Comparison of ENCODE assay signal across 15 cellular contexts in genomic region chr17:65156185-65156834, GRCh38. TPM values are rescaled to one million over a fixed set of nuclear protein-coding genes. Genes with fewer than 3 reads are reported as not detected.
DNase-seq lines count a peak whose midpoint lies in the region; ATAC-seq, FAIRE-seq and TF ChIP-seq lines count a peak whose summit lies in the region.
"Had no signal": no experiment of that assay in that cellular context is flagged by ENCODE, and none has a peak within 500 bp of the region (broad histone marks: within the 10 kb centered on the region; RNA-seq: fewer than 3 reads in every experiment).

No MANE protein-coding gene starts in this region.

- H3K36me3 ChIP-seq in IMR-90 (ENCODE audit: control insufficient read depth, insufficient read depth, low read length) (no peaks in the 10 kb centered on the region), H1 (ENCODE audit: control insufficient read depth in 2 of 4, insufficient read depth in 4 of 4, low read length in 3 of 4) (no peaks in the 10 kb centered on the region), mucosa of rectum (ENCODE audit: control insufficient read depth in 2 of 2, insufficient read depth in 2 of 2, low read length in 2 of 2) (no peaks in the 10 kb centered on the region), trophoblast cell (ENCODE audit: control insufficient read depth in 1 of 2, insufficient read depth in 2 of 2, low read length in 2 of 2) (no peaks in the 10 kb centered on the region)

- no peak for TF ChIP-seq POLR2A in IMR-90 (IDR thresholded peaks at IDR 0.05; ENCODE audit: low read depth, low read length)
- no peak for TF ChIP-seq POLR2A in H1 (IDR thresholded peaks at IDR 0.05; ENCODE audit: control extremely low read depth in 1 of 2, low read depth in 2 of 2, low read length in 2 of 2)

- intact Hi-C loops in IMR-90 (cut with micrococcal nuclease): no loop called here

- H4K8ac ChIP-seq in IMR-90 (ENCODE audit: low read depth in 2 of 2, low read length in 2 of 2): no peak overlapping the region
- H4K8ac ChIP-seq in H1 (ENCODE audit: extremely low read depth, insufficient read depth, low read length): no peak overlapping the region
- no peak overlapping the region for H4K8ac ChIP-seq in trophoblast cell (ENCODE audit: low read depth, low read length)

- no peak overlapping the region for H3K27ac ChIP-seq in IMR-90 (ENCODE audit: insufficient read depth, low read length)
- H3K27ac ChIP-seq in H1 (ENCODE audit: low read depth, low read length): no peak overlapping the region
- H3K27ac ChIP-seq in mucosa of rectum (ENCODE audit: low read depth in 2 of 2, low read length in 2 of 2): peak overlapping the region; percentile 88 to 92
- no peak overlapping the region for H3K27ac ChIP-seq in trophoblast cell (ENCODE audit: low read depth, low read length)

- POLR2A ChIA-PET in IMR-90 (lab: Charles Lee; ENCODE audit: unreplicated experiment): no interaction called here
- POLR2A ChIA-PET in H1 (lab: Charles Lee; ENCODE audit: partially characterized antibody): interaction anchor here (2.0 kb wide), 1 partner anchor 30 kb away, joined by 6 read pairs; no protein-coding TSS in a partner anchor

- no peak overlapping the region for H3K14ac ChIP-seq in IMR-90 (replicated peaks; ENCODE audit: low read depth, low read length)
- H3K14ac ChIP-seq in H1 (ENCODE audit: insufficient read length): no peak overlapping the region
- H3K14ac ChIP-seq in trophoblast cell (ENCODE audit: low read length): no peak overlapping the region

- H2BK120ac ChIP-seq in IMR-90 (ENCODE audit: low read depth, low read length): no peak overlapping the region
- H2BK120ac ChIP-seq in H1 (replicated peaks; ENCODE audit: low read depth, low read length): no peak overlapping the region
- H2BK120ac ChIP-seq in trophoblast cell (ENCODE audit: insufficient read depth, low read length, poor library complexity): no peak overlapping the region

- TF ChIP-seq CTCF in IMR-90 (conservative IDR thresholded peaks at IDR 0.05; ENCODE audit: low read depth, low read length) (no peak), H1 (IDR thresholded peaks at IDR 0.05; ENCODE audit: control extremely low read depth in 1 of 3, insufficient read depth in 1 of 3, low read depth in 1 of 3, low read length in 3 of 3) (no peak)

- DNase-seq in IMR-90 (no peak), NCI-H82 (lab: John Stamatoyannopoulos, UW) (peak; percentile 86), H1 (ENCODE audit: low read depth in 1 of 2, low spot score in 2 of 2) (no peak), SKM-1 treated with dmso at 0.1 percent for 144 hours (lab: John Stamatoyannopoulos, UW; ENCODE audit: unreplicated experiment) (no peak), trophoblast cell (no peak)
- DNase-seq: C1 segment of cervical spinal cord, DMS153, H9, NCI-H2029, NCI-H2171 treated with DMSO at 0.1 percent for 48 hours, NCI-H510A, SHP77 had no signal

- CTCF ChIA-PET in IMR-90 (lab: Yijun Ruan, JAX): no interaction called here
- CTCF ChIA-PET in H1 (lab: Charles Lee; ENCODE audit: partially characterized antibody): interaction anchor here (1.2 kb wide), 1 partner anchor 8 kb away, joined by 3 read pairs; no protein-coding TSS in a partner anchor

- WGBS in IMR-90 (ENCODE audit: extremely low coverage in 2 of 2, insufficient read length in 1 of 2), 2 experiments: 93% methylated on average over 8 of the region's 21 CpGs; no CpG with 5 or more reads in 1 of the 2 experiments
- 93% methylated on average over 21 of the region's 21 CpGs; no CpG with 5 or more reads in 1 of the 2 experiments for WGBS in H1 (ENCODE audit: extremely low coverage in 1 of 2, insufficient coverage in 1 of 2, insufficient read length in 1 of 2, insufficient replicate concordance in 2 of 2, low coverage in 1 of 2, low lambda C conversion rate in 2 of 2, missing lambda C conversion rate in 1 of 2), 2 experiments
- WGBS in trophoblast cell (ENCODE audit: extremely low coverage, insufficient coverage, insufficient read length): no CpG with 5 or more reads among the region's 21 CpGs

- no peak overlapping the region for H2BK5ac ChIP-seq in IMR-90 (ENCODE audit: low read depth, low read length, poor library complexity, severe bottlenecking)
- H2BK5ac ChIP-seq in H1 (ENCODE audit: low read depth, low read length): no peak overlapping the region; the same call in 1 of the 2 replicates
- H2BK5ac ChIP-seq in trophoblast cell (ENCODE audit: low read depth, low read length, poor library complexity): no peak overlapping the region

- TF ChIP-seq EP300 in H1 (IDR thresholded peaks at IDR 0.05; ENCODE audit: borderline replicate concordance in 1 of 2, low read depth in 2 of 2, low read length in 2 of 2): no peak

- H3K79me1 ChIP-seq in IMR-90 (ENCODE audit: low read depth in 1 of 2, low read length in 2 of 2) (no peaks in the 10 kb centered on the region; a peak in 1 of 4 replicates), H1 (ENCODE audit: low read depth, low read length) (no peaks in the 10 kb centered on the region), trophoblast cell (ENCODE audit: low read length) (no peaks in the 10 kb centered on the region)

- H3K79me2 ChIP-seq in H1 (ENCODE audit: control insufficient read depth in 1 of 2, insufficient read depth in 2 of 2, low read length in 2 of 2) (no peaks in the 10 kb centered on the region), trophoblast cell (ENCODE audit: control insufficient read depth, insufficient read depth, low read length, poor library complexity) (no peaks in the 10 kb centered on the region)

- no peak overlapping the region for H2BK15ac ChIP-seq in IMR-90 (ENCODE audit: low read depth, low read length)
- no peak overlapping the region for H2BK15ac ChIP-seq in H1 (ENCODE audit: low read length)

- ATAC-seq in IMR-90 (ENCODE audit: low read depth): no peak
- ATAC-seq in HG03175 (IDR thresholded peaks at IDR 0.05; ENCODE audit: unreplicated experiment): no peak
- no peak for ATAC-seq in HG02852 (IDR thresholded peaks at IDR 0.05; ENCODE audit: unreplicated experiment)

- H3K56ac ChIP-seq in IMR-90 (ENCODE audit: extremely low read depth, insufficient read depth, low read length): no peak overlapping the region
- no peak overlapping the region for H3K56ac ChIP-seq in H1 (replicated peaks; ENCODE audit: insufficient read length, low read depth, low read length)

- H3K9me3 ChIP-seq in IMR-90 (ENCODE audit: control insufficient read depth, insufficient read depth, low read length) (no peaks in the 10 kb centered on the region), H1 (ENCODE audit: insufficient read depth in 2 of 2, low read depth in 1 of 2, low read length in 1 of 2) (no peaks in the 10 kb centered on the region), mucosa of rectum (ENCODE audit: control insufficient read depth in 2 of 2, low read length in 2 of 2) (no peaks in the 10 kb centered on the region), trophoblast cell (ENCODE audit: insufficient read depth, low read depth, low read length) (no peaks in the 10 kb centered on the region)

- H4K91ac ChIP-seq in IMR-90 (ENCODE audit: insufficient read depth, low read depth, low read length) (no peak overlapping the region), H1 (replicated peaks; ENCODE audit: insufficient read length, low read length) (no peak overlapping the region), trophoblast cell (ENCODE audit: low read depth, low read length) (no peak overlapping the region)

- H3K18ac ChIP-seq in IMR-90 (ENCODE audit: low read depth, low read length) (no peak overlapping the region), H1 (ENCODE audit: extremely low read depth, low read length) (no peak overlapping the region), trophoblast cell (ENCODE audit: low read length) (no peak overlapping the region)

- H3K9ac ChIP-seq in IMR-90 (ENCODE audit: low read depth, low read length) (no peak overlapping the region), H1 (replicated peaks in 1 of 4; ENCODE audit: extremely low read depth in 1 of 4, low read depth in 3 of 4, low read length in 3 of 4) (no peak overlapping the region), mucosa of rectum (ENCODE audit: low read depth in 1 of 2, low read length in 2 of 2) (peak overlapping the region in 1 of 2 donors; percentile 42), trophoblast cell (ENCODE audit: low read length) (no peak overlapping the region)

- H2BK20ac ChIP-seq in IMR-90 (ENCODE audit: low read depth, low read length): no peak overlapping the region
- H2BK20ac ChIP-seq in H1 (ENCODE audit: low read length): 0 out of 2 replicates have a peak overlapping the region, but pooled peaks have one; percentile 55

- H2AFZ ChIP-seq in IMR-90 (replicated peaks; ENCODE audit: low read length, poor library complexity): no peak overlapping the region
- H2AFZ ChIP-seq in H1 (ENCODE audit: low read length): no peak overlapping the region
- no peak overlapping the region for H2AFZ ChIP-seq in trophoblast cell (ENCODE audit: insufficient read depth, low read length, poor library complexity)

- H4K12ac ChIP-seq in trophoblast cell (ENCODE audit: low read depth, low read length): no peak overlapping the region

- TF ChIP-seq RAD21 in IMR-90 (IDR thresholded peaks at IDR 0.05; ENCODE audit: low read length): no peak
- no peak for TF ChIP-seq RAD21 in H1 (IDR thresholded peaks at IDR 0.05 in 1 of 2, conservative IDR thresholded peaks at IDR 0.05 in 1 of 2; ENCODE audit: low read depth in 2 of 2, low read length in 2 of 2)

- H3K23ac ChIP-seq in IMR-90 (ENCODE audit: low read depth, low read length) (no peak overlapping the region), H1 (ENCODE audit: insufficient read length) (no peak overlapping the region), trophoblast cell (ENCODE audit: low read length) (no peak overlapping the region)

- H4K5ac ChIP-seq in IMR-90 (ENCODE audit: low read depth, low read length) (no peak overlapping the region), H1 (ENCODE audit: insufficient read length, low read depth, low read length) (no peak overlapping the region)

- no peaks in the 10 kb centered on the region for H3K23me2 ChIP-seq in H1 (ENCODE audit: low read depth, low read length)

- H4K20me1 ChIP-seq in IMR-90 (ENCODE audit: insufficient read depth, low read length): peaks cover 3% of the 10 kb centered on the region; the same call in 1 of the 2 replicates
- H4K20me1 ChIP-seq in H1 (replicated peaks in 1 of 2; ENCODE audit: control insufficient read depth in 1 of 2, insufficient read depth in 2 of 2, low read length in 2 of 2): no peaks in the 10 kb centered on the region

- no peak overlapping the region for H3K4me3 ChIP-seq in IMR-90 (ENCODE audit: insufficient read depth, low read depth, low read length)
- H3K4me3 ChIP-seq in H1 (ENCODE audit: extremely low read depth in 1 of 4, insufficient read depth in 2 of 4, low read depth in 3 of 4, low read length in 4 of 4): no peak overlapping the region
- H3K4me3 ChIP-seq in mucosa of rectum (ENCODE audit: low read length in 2 of 2): peak overlapping the region in 1 of 2 donors; percentile 26
- no peak overlapping the region for H3K4me3 ChIP-seq in trophoblast cell (ENCODE audit: low read depth, low read length)

- no peak overlapping the region for H2AK9ac ChIP-seq in IMR-90 (replicated peaks; ENCODE audit: low read depth, low read length, poor library complexity)

- peaks cover 9% of the 10 kb centered on the region for H3K4me1 ChIP-seq in IMR-90 (ENCODE audit: control insufficient read depth, insufficient read depth, low read length)
- H3K4me1 ChIP-seq in H1 (replicated peaks in 1 of 4; ENCODE audit: control insufficient read depth in 3 of 4, insufficient read depth in 4 of 4, low read length in 3 of 4): peaks cover 0 to 6% (median under 1%) of the 10 kb centered on the region in 4 experiments; a peak in 2 of 7 replicates
- peaks cover 23 to 27% of the 10 kb centered on the region in 2 donors for H3K4me1 ChIP-seq in mucosa of rectum (ENCODE audit: control insufficient read depth in 2 of 2, insufficient read depth in 2 of 2, low read length in 2 of 2)
- no peaks in the 10 kb centered on the region for H3K4me1 ChIP-seq in trophoblast cell (ENCODE audit: control insufficient read depth in 1 of 2, insufficient read depth in 2 of 2, low read length in 2 of 2)

- H3K4me2 ChIP-seq in IMR-90 (ENCODE audit: low read depth, low read length): no peak overlapping the region
- H3K4me2 ChIP-seq in H1 (ENCODE audit: insufficient read depth in 1 of 2, low read depth in 2 of 2, low read length in 2 of 2): no peak overlapping the region
- no peak overlapping the region for H3K4me2 ChIP-seq in trophoblast cell (ENCODE audit: low read length)

- dilution Hi-C loops in IMR-90 (cut with HindIII; ENCODE audit: low sequenced_read_pairs, unreplicated experiment): no loop called here

- H2AK5ac ChIP-seq in IMR-90 (ENCODE audit: low read depth, low read length) (peak overlapping the region; percentile 27; the same call in 1 of the 2 replicates), H1 (ENCODE audit: low read depth, low read length) (no peak overlapping the region), trophoblast cell (ENCODE audit: low read length) (no peak overlapping the region)

- FAIRE-seq in H1 (lab: Jason Lieb, UNC): no peak

- H3K9me1 ChIP-seq in IMR-90 (ENCODE audit: insufficient read depth, low read length): peaks cover 5% of the 10 kb centered on the region; the same call in 1 of the 2 replicates

- H3K4ac ChIP-seq in IMR-90 (ENCODE audit: low read depth, low read length): no peak overlapping the region
- no peak overlapping the region for H3K4ac ChIP-seq in H1 (replicated peaks; ENCODE audit: insufficient read length, low read depth, low read length)
- H3K4ac ChIP-seq in trophoblast cell (ENCODE audit: low read depth, low read length): no peak overlapping the region

- H2BK12ac ChIP-seq in H1 (ENCODE audit: low read depth, low read length) (peak overlapping the region; percentile 50; the same call in 1 of the 2 replicates), trophoblast cell (ENCODE audit: low read length) (no peak overlapping the region)

- in situ Hi-C loops in IMR-90 (cut with MboI; ENCODE audit: low sequenced_read_pairs): no loop called here

- BruUV-seq in IMR-90 (replicated peaks; lab: Mats Ljungman, UMichigan): no TSS peak

- H3K27me3 ChIP-seq in IMR-90 (ENCODE audit: control insufficient read depth, insufficient read depth, low read length): 0 out of 2 replicates have a peak, but pooled peaks cover 3% of the 10 kb centered on the region
- H3K27me3 ChIP-seq in H1 (replicated peaks in 1 of 4; ENCODE audit: control insufficient read depth in 3 of 4, extremely low read depth in 1 of 4, insufficient read depth in 3 of 4, low read length in 3 of 4): no peaks in the 10 kb centered on the region
- no peaks in the 10 kb centered on the region for H3K27me3 ChIP-seq in mucosa of rectum (ENCODE audit: control insufficient read depth in 2 of 2, insufficient read depth in 2 of 2, low read length in 2 of 2)
- no peaks in the 10 kb centered on the region for H3K27me3 ChIP-seq in trophoblast cell (ENCODE audit: insufficient read depth, low read length)

RNA-seq across cellular contexts. Expression of gene RGS9, which starts 19.1 kb away (rescaled TPM):
- total RNA-seq in IMR-90 (2012; rRNA removed): 0.90 and 1.4 TPM in 2 replicates
- polyA plus RNA-seq in IMR-90 (2012; rRNA removed) (0.77 and 1.1 TPM in 2 replicates), H1 (2011; rRNA removed) (7.5 and 8.9 TPM in 2 replicates)
- polyA plus RNA-seq in IMR-90 (2012; cell fraction: cytosol; rRNA removed): 0.41 and 0.58 TPM in 2 replicates
- polyA plus RNA-seq in IMR-90 (2012; cell fraction: nucleus; rRNA removed; ENCODE audit: low replicate concordance): 0.60 and 1.3 TPM in 2 replicates
- 14.3 and 20.5 TPM in 2 replicates for total RNA-seq in H1 (2021; fragmentation: NEBNext Ultra II Directional; extraction: Animal tissue kit (Norgen Biotek cat#: 25700))
- polyA plus RNA-seq in H1 (2011; cell fraction: cytosol; rRNA removed): 7.5 TPM
- polyA plus RNA-seq in H1 (2011; cell fraction: nucleus; rRNA removed): 5.7 TPM
- 8.8 to 10.7 TPM (median 10.1 TPM) in 4 replicates for polyA plus RNA-seq in H1 (2012, experiment 1 of 2)
- polyA plus RNA-seq in H1 (2012, experiment 2 of 2): 4.4 TPM
- 15.9 TPM for polyA plus RNA-seq in H1 (2013, experiment 1 of 2)
- 15.0 TPM for polyA plus RNA-seq in H1 (2013, experiment 2 of 2)
- polyA minus RNA-seq in H1 (2011; rRNA and poly(A)+ RNA removed): 7.0 and 8.4 TPM in 2 replicates
- 10.1 TPM for polyA minus RNA-seq in H1 (2011; cell fraction: cytosol; rRNA and poly(A)+ RNA removed)
- polyA minus RNA-seq in H1 (2011; cell fraction: nucleus; rRNA and poly(A)+ RNA removed): 6.1 TPM
- polyA plus RNA-seq in trophoblast cell (2013): 7.3 and 8.2 TPM in 2 replicates

Comparison
In these comparisons a context has a peak if more than half of its experiments do, and no peak if none do; other contexts are left out.
1. H3K27ac ChIP-seq: peak in mucosa of rectum (2 of 2); none in IMR-90 (single experiment), H1 (single experiment) and trophoblast cell (single experiment).